23 cellular contexts compared by ENCODE assay signal in the genomic region with DNA sequence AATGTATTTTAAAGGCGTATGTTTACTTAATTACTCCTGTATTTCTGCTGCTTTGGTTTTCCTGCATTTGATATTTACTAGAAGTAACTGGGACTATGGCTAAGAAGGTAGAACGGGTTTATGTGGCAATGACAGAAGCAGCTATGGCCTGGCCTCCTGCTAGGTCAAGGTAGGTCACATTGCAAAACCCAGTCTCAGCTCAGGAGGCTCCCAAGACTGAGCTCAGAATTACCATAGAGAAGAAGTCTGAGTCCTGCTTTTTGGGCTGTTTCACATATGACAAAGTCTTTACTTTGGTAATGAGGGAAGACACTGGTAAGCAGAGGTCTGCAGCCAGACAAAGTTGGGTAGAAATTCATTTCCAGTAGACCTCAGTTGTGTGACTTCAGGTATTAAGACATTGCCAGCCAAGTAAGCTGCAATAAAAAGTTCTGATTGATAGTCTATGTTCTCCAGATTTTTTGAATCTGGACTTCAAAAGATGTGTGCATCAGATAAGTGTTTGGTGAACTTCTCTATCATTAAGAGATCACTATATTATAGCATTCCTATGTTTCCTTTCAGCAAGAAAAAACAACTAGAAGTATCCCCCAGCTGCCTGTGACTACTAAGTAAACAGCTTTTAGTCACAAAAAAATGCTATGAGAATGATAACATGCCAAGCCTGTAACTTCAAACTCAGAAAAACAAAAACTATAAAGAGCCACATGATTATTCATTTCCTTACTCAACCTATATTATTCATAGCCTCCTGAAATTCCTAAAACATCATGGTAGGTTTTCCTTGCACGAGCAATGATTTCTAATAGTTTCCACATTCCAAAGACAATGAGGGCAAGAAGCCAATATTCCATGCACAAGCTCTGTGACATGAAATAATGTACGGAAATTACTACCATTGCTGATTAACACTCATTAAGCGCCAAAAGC.
DNase-seq lines count a peak whose midpoint lies in the region; ATAC-seq, FAIRE-seq and TF ChIP-seq lines count a peak whose summit lies in the region.
"Had no signal": no experiment of that assay in that cellular context is flagged by ENCODE, and none has a peak within 500 bp of the region (broad histone marks: within the 10 kb centered on the region; RNA-seq: fewer than 3 reads in every experiment).

No MANE protein-coding gene starts in this region.

- H3K4me3 ChIP-seq in bronchial epithelial cell (ENCODE audit: low read depth, low read length), result no peak overlapping the region
- H3K4me3 ChIP-seq: cardiac muscle cell, esophagus squamous epithelium, upper lobe of left lung had no signal

- no peak overlapping the region for H3K4me3 Mint-ChIP-seq in activated naive CD8-positive, alpha-beta T cell treated with anti-CD3 and anti-CD28 coated beads for 36 hours
- H3K4me3 Mint-ChIP-seq: activated CD4-positive, alpha-beta memory T cell treated with anti-CD3 and anti-CD28 coated beads, Interleukin-2, amount 10 ng/mL, durations not matched to agents 7 days and 5 days; activated T-cell treated with anti-CD3 and anti-CD28 coated beads, Interleukin-2, amount 50 U/mL, for 24 hours; CD4-positive, alpha-beta T cell; T-helper 1 cell treated with Interleukin-12 subunit alpha and Interleukin-12 subunit beta and Interleukin-4 antibody, amounts not matched to agents 30 μg/mL and 1 μg/mL, for 36 hours had no signal

- no peaks in the 10 kb centered on the region for H3K9me3 Mint-ChIP-seq in activated naive CD8-positive, alpha-beta T cell treated with anti-CD3 and anti-CD28 coated beads for 36 hours

- DNase-seq in AG08395 (ENCODE audit: low spot score), result peak; percentile 38
- DNase-seq in HS-5 (ENCODE audit: low read depth), result peak; percentile 91
- peak; percentile 91 for DNase-seq in bronchial epithelial cell (ENCODE audit: low read depth)
- DNase-seq in foreskin keratinocyte, result peak; percentile 62 to 82
- DNase-seq in activated naive CD8-positive, alpha-beta T cell treated with anti-CD3 and anti-CD28 coated beads for 36 hours, result no peak
- DNase-seq in medulla oblongata (ENCODE audit: extremely low spot score), result no peak
- DNase-seq: activated CD4-positive, alpha-beta memory T cell treated with anti-CD3 and anti-CD28 coated beads, Interleukin-2, amount 10 ng/mL, durations not matched to agents 7 days and 5 days; activated T-cell treated with anti-CD3 and anti-CD28 coated beads, Interleukin-2, amount 50 U/mL, for 24 hours; CD4-positive, alpha-beta T cell; DMS79; esophagus squamous epithelium; IMR-90; NCI-H1930; SHP77; stimulated activated naive CD4-positive, alpha-beta T cell treated with Interleukin-2 at 50 U/mL for 16 hours; upper lobe of left lung had no signal

- H3K36me3 ChIP-seq in bronchial epithelial cell (ENCODE audit: control insufficient read depth, insufficient read depth, low read length), result no peaks in the 10 kb centered on the region
- H3K36me3 ChIP-seq: cardiac muscle cell, esophagus squamous epithelium, upper lobe of left lung had no signal

- H3K27me3 ChIP-seq in bronchial epithelial cell (ENCODE audit: control insufficient read depth, insufficient read depth, low read length), result no peaks in the 10 kb centered on the region
- H3K27me3 ChIP-seq in foreskin keratinocyte, result no peaks in the 10 kb centered on the region
- H3K27me3 ChIP-seq: cardiac muscle cell, esophagus squamous epithelium, upper lobe of left lung had no signal

- ATAC-seq in foreskin keratinocyte (peak; percentile 63), GM18867 (IDR thresholded peaks at IDR 0.05; ENCODE audit: unreplicated experiment) (no peak), HG03442 (IDR thresholded peaks at IDR 0.05; ENCODE audit: unreplicated experiment) (no peak)
- ATAC-seq: activated naive CD4-positive, alpha-beta T cell treated with anti-CD3 and anti-CD28 coated beads, Interleukin-2, amount 50 U/mL, for 72 hours had no signal

- FAIRE-seq in bronchial epithelial cell (lab: Jason Lieb, UNC), result no peak
- FAIRE-seq: A204.1 had no signal

- no peaks in the 10 kb centered on the region for H3K4me1 Mint-ChIP-seq in activated naive CD8-positive, alpha-beta T cell treated with anti-CD3 and anti-CD28 coated beads for 36 hours
- H3K4me1 Mint-ChIP-seq: activated CD4-positive, alpha-beta memory T cell treated with anti-CD3 and anti-CD28 coated beads, Interleukin-2, amount 10 ng/mL, durations not matched to agents 7 days and 5 days had no signal

- H3K27ac Mint-ChIP-seq in activated naive CD8-positive, alpha-beta T cell treated with anti-CD3 and anti-CD28 coated beads for 36 hours, result no peak overlapping the region
- H3K27ac Mint-ChIP-seq: activated CD4-positive, alpha-beta memory T cell treated with anti-CD3 and anti-CD28 coated beads, Interleukin-2, amount 10 ng/mL, durations not matched to agents 7 days and 5 days; activated naive CD4-positive, alpha-beta T cell treated with anti-CD3 and anti-CD28 coated beads, Interleukin-2, amount 50 U/mL, for 72 hours; activated T-cell treated with anti-CD3 and anti-CD28 coated beads, Interleukin-2, amount 50 U/mL, for 24 hours; CD4-positive, alpha-beta T cell; T-helper 1 cell treated with Interleukin-12 subunit alpha and Interleukin-12 subunit beta and Interleukin-4 antibody, amounts not matched to agents 30 μg/mL and 1 μg/mL, for 36 hours had no signal

- peak overlapping the region; percentile 33 for H3K27ac ChIP-seq in foreskin keratinocyte
- H3K27ac ChIP-seq: cardiac muscle cell, esophagus squamous epithelium, upper lobe of left lung, VCaP had no signal

- peaks cover 13% of the 10 kb centered on the region for H3K4me1 ChIP-seq in foreskin keratinocyte
- H3K4me1 ChIP-seq: esophagus squamous epithelium had no signal

- no peaks in the 10 kb centered on the region for H3K27me3 Mint-ChIP-seq in activated naive CD8-positive, alpha-beta T cell treated with anti-CD3 and anti-CD28 coated beads for 36 hours
- H3K27me3 Mint-ChIP-seq: activated CD4-positive, alpha-beta memory T cell treated with anti-CD3 and anti-CD28 coated beads, Interleukin-2, amount 10 ng/mL, durations not matched to agents 7 days and 5 days; activated T-cell treated with anti-CD3 and anti-CD28 coated beads, Interleukin-2, amount 50 U/mL, for 24 hours; CD4-positive, alpha-beta T cell had no signal

- H3K36me3 Mint-ChIP-seq in activated naive CD8-positive, alpha-beta T cell treated with anti-CD3 and anti-CD28 coated beads for 36 hours, result no peaks in the 10 kb centered on the region
- H3K36me3 Mint-ChIP-seq: activated naive CD4-positive, alpha-beta T cell treated with anti-CD3 and anti-CD28 coated beads, Interleukin-2, amount 50 U/mL, for 72 hours had no signal

- TF ChIP-seq CTCF in bronchial epithelial cell (IDR thresholded peaks at IDR 0.05; ENCODE audit: insufficient read depth, low read length, severe bottlenecking), result no peak
- no peak for TF ChIP-seq CTCF in foreskin keratinocyte (conservative IDR thresholded peaks at IDR 0.05)

Comparison
In these comparisons a context has a peak if more than half of its experiments do, and no peak if none do; other contexts are left out.
1. DNase-seq: peak in AG08395 (single experiment), HS-5 (single experiment), bronchial epithelial cell (single experiment) and foreskin keratinocyte (2 of 2); none in activated naive CD8-positive, alpha-beta T cell treated with anti-CD3 and anti-CD28 coated beads for 36 hours (single experiment) and medulla oblongata (single experiment).